In the genomic region with DNA sequence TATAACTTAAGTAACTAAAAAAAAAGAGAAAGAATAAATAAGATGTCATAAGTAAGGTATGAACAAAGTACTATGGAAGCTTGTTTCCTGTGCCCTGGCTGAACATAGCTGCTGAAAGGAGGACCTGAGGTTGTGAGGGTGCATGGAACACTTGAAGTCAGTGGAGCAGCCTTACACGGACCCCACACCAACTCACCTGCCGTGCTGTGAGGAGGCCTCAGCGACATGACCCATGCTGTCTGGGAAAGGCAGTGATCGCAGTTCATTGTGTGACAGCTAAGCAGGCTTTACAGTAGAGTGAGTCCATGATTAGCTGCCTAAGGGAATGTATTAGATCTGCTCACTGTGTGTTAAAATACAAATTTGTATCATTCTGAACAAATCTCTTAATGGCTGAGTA, we compare ENCODE assay signal across 29 cellular contexts. TPM values are rescaled to one million over a fixed set of nuclear protein-coding genes. Genes with fewer than 3 reads are reported as not detected.
"Had no signal": no experiment of that assay in that cellular context is flagged by ENCODE, and none has a peak within 500 bp of the region (broad histone marks: within the 10 kb centered on the region; RNA-seq: fewer than 3 reads in every experiment).

No MANE protein-coding gene starts in this region.

- H3K4me1 Mint-ChIP-seq: activated CD4-positive, alpha-beta T cell treated with anti-CD3 and anti-CD28 coated beads for 36 hours; activated CD4-positive, alpha-beta T cell treated with anti-CD3 and anti-CD28 coated beads, Interleukin-2, amount 10 ng/mL, durations not matched to agents 24 days and 14 days; activated T-helper 17 cell treated with anti-CD3 and anti-CD28 coated beads, Interleukin-2, amount 50 U/mL, for 72 hours had no signal

- H3K9me3 Mint-ChIP-seq: activated CD4-positive, alpha-beta memory T cell treated with anti-CD3 and anti-CD28 coated beads for 36 hours; activated CD4-positive, alpha-beta T cell treated with anti-CD3 and anti-CD28 coated beads, Interleukin-2, amount 10 ng/mL, durations not matched to agents 24 days and 14 days; activated T-cell treated with anti-CD3 and anti-CD28 coated beads, Interleukin-2, amount 50 U/mL, for 4 hours; activated T-helper 17 cell treated with anti-CD3 and anti-CD28 coated beads, Interleukin-2, amount 50 U/mL, for 72 hours; dendritic cell treated with granulocyte-macrophage colony-stimulating factor and Interleukin-4, amounts not matched to agents 40 ng/mL and 50 ng/mL, for 4 days; endodermal cell had no signal

- H3K27ac ChIP-seq: brain microvascular endothelial cell, coronary artery, dorsolateral prefrontal cortex, foreskin keratinocyte, gastrocnemius medialis, heart left ventricle had no signal

- ATAC-seq: activated CD4-positive, alpha-beta T cell treated with anti-CD3 and anti-CD28 coated beads for 36 hours; activated T-cell treated with anti-CD3 and anti-CD28 coated beads, Interleukin-2, amount 50 U/mL, for 4 hours; activated T-helper 17 cell treated with anti-CD3 and anti-CD28 coated beads, Interleukin-2, amount 50 U/mL, for 72 hours; esophagus mucosa; foreskin keratinocyte; gastrocnemius medialis; heart left ventricle had no signal

- H3K4me3 Mint-ChIP-seq: activated CD4-positive, alpha-beta memory T cell treated with anti-CD3 and anti-CD28 coated beads for 36 hours; activated CD4-positive, alpha-beta T cell treated with anti-CD3 and anti-CD28 coated beads for 36 hours; activated CD4-positive, alpha-beta T cell treated with anti-CD3 and anti-CD28 coated beads, Interleukin-2, amount 10 ng/mL, durations not matched to agents 24 days and 14 days; activated naive CD8-positive, alpha-beta T cell; activated T-cell treated with anti-CD3 and anti-CD28 coated beads, Interleukin-2, amount 50 U/mL, for 4 hours; activated T-helper 17 cell treated with anti-CD3 and anti-CD28 coated beads, Interleukin-2, amount 50 U/mL, for 72 hours; dendritic cell treated with granulocyte-macrophage colony-stimulating factor and Interleukin-4, amounts not matched to agents 40 ng/mL and 50 ng/mL, for 4 days; endodermal cell had no signal

- H3K36me3 ChIP-seq: brain microvascular endothelial cell, gastrocnemius medialis, heart left ventricle had no signal

- FAIRE-seq: astrocyte had no signal

- H3K4me1 ChIP-seq: foreskin keratinocyte, gastrocnemius medialis had no signal

- H3K9me3 ChIP-seq: gastrocnemius medialis, heart left ventricle had no signal

- DNase-seq: activated CD4-positive, alpha-beta memory T cell treated with anti-CD3 and anti-CD28 coated beads for 36 hours; activated CD4-positive, alpha-beta T cell treated with anti-CD3 and anti-CD28 coated beads for 36 hours; activated CD4-positive, alpha-beta T cell treated with anti-CD3 and anti-CD28 coated beads, Interleukin-2, amount 10 ng/mL, durations not matched to agents 24 days and 14 days; activated CD4-positive, CD25-positive, alpha-beta regulatory T cell; activated CD4-positive, CD25-positive, alpha-beta regulatory T cell treated with anti-CD3 and anti-CD28 coated beads, Interleukin-2, amount 50 U/mL, for 72 hours; activated effector memory CD4-positive, alpha-beta T cell treated with Interleukin-2 at 50 U/mL for 16 hours; activated gamma-delta T cell treated with Interleukin-2 at 50 U/mL for 16 hours; activated naive CD4-positive, alpha-beta T cell treated with anti-CD3 and anti-CD28 coated beads, Interleukin-2, amount 50 U/mL, for 16 hours; activated naive CD4-positive, alpha-beta T cell treated with Interleukin-2 at 50 U/mL for 16 hours; activated T-cell treated with anti-CD3 and anti-CD28 coated beads, Interleukin-2, amount 50 U/mL, for 4 hours; amniotic stem cell; anterior cingulate cortex; brain microvascular endothelial cell; caudate nucleus; dorsolateral prefrontal cortex; effector memory CD4-positive, alpha-beta T cell; endodermal cell; foreskin keratinocyte; gastrocnemius medialis; glutamatergic neuron; heart left ventricle; T-helper 2 cell had no signal

- H3K4me3 ChIP-seq: coronary artery, dorsolateral prefrontal cortex, gastrocnemius medialis, heart left ventricle had no signal

- H3K27ac Mint-ChIP-seq: activated CD4-positive, alpha-beta memory T cell treated with anti-CD3 and anti-CD28 coated beads for 36 hours; activated CD4-positive, alpha-beta T cell treated with anti-CD3 and anti-CD28 coated beads for 36 hours; activated CD4-positive, alpha-beta T cell treated with anti-CD3 and anti-CD28 coated beads, Interleukin-2, amount 10 ng/mL, durations not matched to agents 24 days and 14 days; activated naive CD8-positive, alpha-beta T cell; activated T-helper 17 cell treated with anti-CD3 and anti-CD28 coated beads, Interleukin-2, amount 50 U/mL, for 72 hours; dendritic cell treated with granulocyte-macrophage colony-stimulating factor and Interleukin-4, amounts not matched to agents 40 ng/mL and 50 ng/mL, for 4 days; endodermal cell had no signal

- H3K27me3 Mint-ChIP-seq: dendritic cell treated with granulocyte-macrophage colony-stimulating factor and Interleukin-4, amounts not matched to agents 40 ng/mL and 50 ng/mL, for 4 days had no signal

- H3K27me3 ChIP-seq: foreskin keratinocyte, gastrocnemius medialis had no signal

- H3K36me3 Mint-ChIP-seq: activated CD4-positive, alpha-beta memory T cell treated with anti-CD3 and anti-CD28 coated beads for 36 hours; activated naive CD8-positive, alpha-beta T cell had no signal

RNA-seq across cellular contexts. Expression of gene RASSF10, which starts 17.6 kb away (rescaled TPM):
- total RNA-seq: activated CD4-positive, alpha-beta memory T cell treated with anti-CD3 and anti-CD28 coated beads for 36 hours; activated CD4-positive, alpha-beta T cell treated with anti-CD3 and anti-CD28 coated beads for 36 hours; activated CD4-positive, alpha-beta T cell treated with anti-CD3 and anti-CD28 coated beads, Interleukin-2, amount 10 ng/mL, durations not matched to agents 24 days and 14 days; activated T-cell treated with anti-CD3 and anti-CD28 coated beads, Interleukin-2, amount 50 U/mL, for 4 hours; activated T-helper 17 cell treated with anti-CD3 and anti-CD28 coated beads, Interleukin-2, amount 50 U/mL, for 72 hours; T-helper 1 cell treated with Interleukin-12 subunit alpha and Interleukin-12 subunit beta and Interleukin-4 antibody, amounts not matched to agents 30 ng/mL and 1 ng/mL, for 36 hours had no signal
